Comparison of ENCODE assay signal across 8 cellular contexts in genomic region chr6:158817298-158818007, GRCh38. TPM values are rescaled to one million over a fixed set of nuclear protein-coding genes. Genes with fewer than 3 reads are reported as not detected.
A peak's percentile ranks its signal among the peaks of the same experiment; 100 is the strongest.
DNase-seq lines count a peak whose midpoint lies in the region; ATAC-seq, FAIRE-seq and TF ChIP-seq lines count a peak whose summit lies in the region.

No MANE protein-coding gene starts in this region.

- H3K36me3 ChIP-seq in right atrium auricular region, result no peaks in the 10 kb centered on the region
- no peaks in the 10 kb centered on the region for H3K36me3 ChIP-seq in psoas muscle (ENCODE audit: insufficient read depth in 1 of 2, low read depth in 1 of 2)

- H3K36me3 Mint-ChIP-seq in activated naive CD8-positive, alpha-beta T cell treated with anti-CD3 and anti-CD28 coated beads, Interleukin-2, amount 10 ng/mL, durations not matched to agents 7 days and 5 days, result peaks cover 43% of the 10 kb centered on the region

- H3K9me3 ChIP-seq in right atrium auricular region (no peaks in the 10 kb centered on the region), psoas muscle (no peaks in the 10 kb centered on the region)

- POLR2A ChIA-PET in activated naive CD8-positive, alpha-beta T cell treated with anti-CD3 and anti-CD28 coated beads, Interleukin-2, amount 10 ng/mL, durations not matched to agents 7 days and 5 days (lab: Charles Lee), result interaction anchor here (0.7 to 1.3 kb wide), 4 partner anchors 14 to 52 kb away, joined by 3 to 13 read pairs (median 4); no protein-coding TSS in a partner anchor

- H3K27ac ChIP-seq in right atrium auricular region (peak overlapping the region; percentile 95 to 99), psoas muscle (peak overlapping the region; percentile 86)

- in situ Hi-C loops in G401 (cut with HindIII; ENCODE audit: low sequenced_read_pairs), result no loop called here

- FAIRE-seq in GM12892 (lab: Jason Lieb, UNC), result peak; percentile 46

- H3K27me3 Mint-ChIP-seq in activated naive CD8-positive, alpha-beta T cell treated with anti-CD3 and anti-CD28 coated beads, Interleukin-2, amount 10 ng/mL, durations not matched to agents 7 days and 5 days, result no peaks in the 10 kb centered on the region

- H3K4me3 ChIP-seq in right atrium auricular region, result peak overlapping the region; percentile 87 to 96
- peak overlapping the region; percentile 88 for H3K4me3 ChIP-seq in psoas muscle

- no peak for ATAC-seq in activated naive CD8-positive, alpha-beta T cell treated with anti-CD3 and anti-CD28 coated beads, Interleukin-2, amount 10 ng/mL, durations not matched to agents 7 days and 5 days (ENCODE audit: low read depth)
- ATAC-seq in psoas muscle, result peak; percentile 21 to 34 (median 28)

- H3K4me1 ChIP-seq in right atrium auricular region (peaks cover 0 to 53% of the 10 kb centered on the region in 2 donors), psoas muscle (peaks cover 21% of the 10 kb centered on the region)

- intact Hi-C loops in psoas muscle (cut with DNase I), result loop anchor here in 1 of 2 donors (5.0 kb wide), 1 partner anchor 50 kb away; no protein-coding TSS in a partner anchor

- DNase-seq in GM12892 (ENCODE audit: insufficient read length), result no peak
- peak; percentile 39 for DNase-seq in NCI-H226
- peak; percentile 43 for DNase-seq in activated naive CD8-positive, alpha-beta T cell treated with anti-CD3 and anti-CD28 coated beads, Interleukin-2, amount 10 ng/mL, durations not matched to agents 7 days and 5 days
- peak; percentile 79 for DNase-seq in right atrium auricular region (ENCODE audit: low spot score)
- DNase-seq in psoas muscle, result no peak
- no peak for DNase-seq in T1000 (lab: John Stamatoyannopoulos, UW)
- DNase-seq in G401 (ENCODE audit: low spot score), result no peak
- no peak for DNase-seq in mesenteric fat pad (ENCODE audit: low spot score)

- H3K4me3 Mint-ChIP-seq in activated naive CD8-positive, alpha-beta T cell treated with anti-CD3 and anti-CD28 coated beads, Interleukin-2, amount 10 ng/mL, durations not matched to agents 7 days and 5 days, result peak overlapping the region; percentile 88

- no peaks in the 10 kb centered on the region for H3K9me3 Mint-ChIP-seq in activated naive CD8-positive, alpha-beta T cell treated with anti-CD3 and anti-CD28 coated beads, Interleukin-2, amount 10 ng/mL, durations not matched to agents 7 days and 5 days

- H3K4me1 Mint-ChIP-seq in activated naive CD8-positive, alpha-beta T cell treated with anti-CD3 and anti-CD28 coated beads, Interleukin-2, amount 10 ng/mL, durations not matched to agents 7 days and 5 days, result peaks cover 51% of the 10 kb centered on the region

- 24 to 28% (median 25%) methylated on average over 20 of the region's 20 CpGs for WGBS in psoas muscle, 3 donors

- TF ChIP-seq CTCF in right atrium auricular region (IDR thresholded peaks at IDR 0.05) (no peak), psoas muscle (IDR thresholded peaks at IDR 0.05) (no peak)

- no peaks in the 10 kb centered on the region for H3K27me3 ChIP-seq in right atrium auricular region
- no peaks in the 10 kb centered on the region for H3K27me3 ChIP-seq in psoas muscle (ENCODE audit: insufficient read depth in 3 of 3, low read length in 2 of 3)

- no peak for TF ChIP-seq POLR2A in GM12892 (IDR thresholded peaks at IDR 0.05; ENCODE audit: low read depth, low read length)

- H3K27ac Mint-ChIP-seq in activated naive CD8-positive, alpha-beta T cell treated with anti-CD3 and anti-CD28 coated beads, Interleukin-2, amount 10 ng/mL, durations not matched to agents 7 days and 5 days, result peak overlapping the region; percentile 92

RNA-seq across cellular contexts. Expression of gene EZR, which starts 1.7 kb away (rescaled TPM):
- polyA plus RNA-seq in GM12892 (2012; ENCODE audit: missing spikeins), result 137 TPM
- total RNA-seq in activated naive CD8-positive, alpha-beta T cell treated with anti-CD3 and anti-CD28 coated beads, Interleukin-2, amount 10 ng/mL, durations not matched to agents 7 days and 5 days, result 100 to 1,000 TPM; 235 to 257 TPM
- total RNA-seq in right atrium auricular region (100 to 1,000 TPM; 161 to 197 TPM), psoas muscle (10 to 100 TPM; 25.9 to 61.7 (median 33.3) TPM), mesenteric fat pad (43.1 TPM)
- 10 to 100 TPM; 19.1 to 32.5 (median 30.9) TPM for polyA plus RNA-seq in psoas muscle
- 206 and 261 TPM in 2 replicates for total RNA-seq in G401 (2014; rRNA removed; shearing (Covaris generic))

Comparison
In these comparisons a context has a peak if more than half of its experiments do, and no peak if none do; other contexts are left out.
1. DNase-seq: peak in NCI-H226 (single experiment), activated naive CD8-positive, alpha-beta T cell treated with anti-CD3 and anti-CD28 coated beads, Interleukin-2, amount 10 ng/mL, durations not matched to agents 7 days and 5 days (single experiment) and right atrium auricular region (single experiment); none in GM12892 (single experiment), psoas muscle (0 of 2), T1000 (single experiment), G401 (single experiment) and mesenteric fat pad (single experiment).